ENCODE assay signal across 1 cellular context in genomic region chr7:40134428-40135423, GRCh38.
TF ChIP-seq lines count a peak whose summit lies in the region.

MPLKIP (minus strand) TSS chr7:40134622; CDS start chr7:40134567, 55 bp downstream.
SUGCT (plus strand) TSS chr7:40135005.

TF ChIP-seq in A549, 52 proteins besides CTCF, POLR2A, EP300 and RAD21 (continued from another document):
- peak; percentile 38; the same call in 1 of the 2 replicates for TF ChIP-seq REST (IDR thresholded peaks at IDR 0.05)
- no peak for TF ChIP-seq MAFK (IDR thresholded peaks at IDR 0.05; ENCODE audit: partially characterized antibody)
- TF ChIP-seq HMGXB4 (CRISPR knock-in tag; IDR thresholded peaks at IDR 0.05; ENCODE audit: borderline replicate concordance) = peak; percentile 80; the same call in 1 of the 2 replicates
- no peak for TF ChIP-seq FOSL2 (IDR thresholded peaks at IDR 0.05)
- TF ChIP-seq FOSL2 (CRISPR knock-in tag; IDR thresholded peaks at IDR 0.05) = peak; percentile 46
- TF ChIP-seq ESRRA (IDR thresholded peaks at IDR 0.05; ENCODE audit: borderline replicate concordance, low read length) = peak; percentile 30
- TF ChIP-seq RNF2 (IDR thresholded peaks at IDR 0.05; ENCODE audit: borderline replicate concordance, low read depth) = 0 out of 2 replicates have a peak, but pooled peaks have one; percentile 48
- TF ChIP-seq RFX5 (IDR thresholded peaks at IDR 0.05) = peak; percentile 62; the same call in 1 of the 2 replicates
- no peak for TF ChIP-seq RARB (CRISPR knock-in tag; IDR thresholded peaks at IDR 0.05)
- peak; percentile 16; the same call in 1 of the 2 replicates for TF ChIP-seq HOXB13 (CRISPR knock-in tag; IDR thresholded peaks at IDR 0.05; ENCODE audit: low read depth)
- peak; percentile 47; the same call in 1 of the 2 replicates for TF ChIP-seq ZC3H11A (IDR thresholded peaks at IDR 0.05)
- TF ChIP-seq SREBF2 (IDR thresholded peaks at IDR 0.05) = no peak
- no peak; the same call in 1 of the 2 replicates for TF ChIP-seq HDAC2 (IDR thresholded peaks at IDR 0.05)
- TF ChIP-seq, protein P1, sequence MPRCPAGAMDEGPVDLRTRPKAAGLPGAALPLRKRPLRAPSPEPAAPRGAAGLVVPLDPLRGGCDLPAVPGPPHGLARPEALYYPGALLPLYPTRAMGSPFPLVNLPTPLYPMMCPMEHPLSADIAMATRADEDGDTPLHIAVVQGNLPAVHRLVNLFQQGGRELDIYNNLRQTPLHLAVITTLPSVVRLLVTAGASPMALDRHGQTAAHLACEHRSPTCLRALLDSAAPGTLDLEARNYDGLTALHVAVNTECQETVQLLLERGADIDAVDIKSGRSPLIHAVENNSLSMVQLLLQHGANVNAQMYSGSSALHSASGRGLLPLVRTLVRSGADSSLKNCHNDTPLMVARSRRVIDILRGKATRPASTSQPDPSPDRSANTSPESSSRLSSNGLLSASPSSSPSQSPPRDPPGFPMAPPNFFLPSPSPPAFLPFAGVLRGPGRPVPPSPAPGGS (IDR thresholded peaks at IDR 0.05) = peak; percentile 65; the same call in 2 of the 3 replicates
- no peak for TF ChIP-seq ZSCAN20 (CRISPR knock-in tag; IDR thresholded peaks at IDR 0.05)
- TF ChIP-seq, protein P2, sequence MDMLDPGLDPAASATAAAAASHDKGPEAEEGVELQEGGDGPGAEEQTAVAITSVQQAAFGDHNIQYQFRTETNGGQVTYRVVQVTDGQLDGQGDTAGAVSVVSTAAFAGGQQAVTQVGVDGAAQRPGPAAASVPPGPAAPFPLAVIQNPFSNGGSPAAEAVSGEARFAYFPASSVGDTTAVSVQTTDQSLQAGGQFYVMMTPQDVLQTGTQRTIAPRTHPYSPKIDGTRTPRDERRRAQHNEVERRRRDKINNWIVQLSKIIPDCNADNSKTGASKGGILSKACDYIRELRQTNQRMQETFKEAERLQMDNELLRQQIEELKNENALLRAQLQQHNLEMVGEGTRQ (IDR thresholded peaks at IDR 0.05) = no peak
- TF ChIP-seq, protein P3, sequence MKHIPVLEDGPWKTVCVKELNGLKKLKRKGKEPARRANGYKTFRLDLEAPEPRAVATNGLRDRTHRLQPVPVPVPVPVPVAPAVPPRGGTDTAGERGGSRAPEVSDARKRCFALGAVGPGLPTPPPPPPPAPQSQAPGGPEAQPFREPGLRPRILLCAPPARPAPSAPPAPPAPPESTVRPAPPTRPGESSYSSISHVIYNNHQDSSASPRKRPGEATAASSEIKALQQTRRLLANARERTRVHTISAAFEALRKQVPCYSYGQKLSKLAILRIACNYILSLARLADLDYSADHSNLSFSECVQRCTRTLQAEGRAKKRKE (CRISPR knock-in tag; IDR thresholded peaks at IDR 0.05; ENCODE audit: low read depth) = 0 out of 2 replicates have a peak, but pooled peaks have one; percentile 51
- no peak for TF ChIP-seq HOXA7 (CRISPR knock-in tag; IDR thresholded peaks at IDR 0.05)
- TF ChIP-seq CHD4 (IDR thresholded peaks at IDR 0.05; ENCODE audit: borderline replicate concordance) = no peak
- no peak for TF ChIP-seq BHLHE40 (IDR thresholded peaks at IDR 0.05; ENCODE audit: low read depth, low read length)
- no peak for TF ChIP-seq ZFP36 (IDR thresholded peaks at IDR 0.05; ENCODE audit: borderline replicate concordance, partially characterized antibody)
- no peak for TF ChIP-seq ZNF302 (CRISPR knock-in tag; IDR thresholded peaks at IDR 0.05)
- TF ChIP-seq MYC (IDR thresholded peaks at IDR 0.05; ENCODE audit: borderline replicate concordance, low read length) = no peak
- no peak for TF ChIP-seq ELK1 (IDR thresholded peaks at IDR 0.05; ENCODE audit: low read depth, low read length)
- peak; percentile 35; the same call in 1 of the 2 replicates for TF ChIP-seq HOXB5 (CRISPR knock-in tag; IDR thresholded peaks at IDR 0.05)
- no peak for TF ChIP-seq EHMT2 (IDR thresholded peaks at IDR 0.05; ENCODE audit: low read depth)
